ENCODE assay signal across 9 cellular contexts in the genomic region with DNA sequence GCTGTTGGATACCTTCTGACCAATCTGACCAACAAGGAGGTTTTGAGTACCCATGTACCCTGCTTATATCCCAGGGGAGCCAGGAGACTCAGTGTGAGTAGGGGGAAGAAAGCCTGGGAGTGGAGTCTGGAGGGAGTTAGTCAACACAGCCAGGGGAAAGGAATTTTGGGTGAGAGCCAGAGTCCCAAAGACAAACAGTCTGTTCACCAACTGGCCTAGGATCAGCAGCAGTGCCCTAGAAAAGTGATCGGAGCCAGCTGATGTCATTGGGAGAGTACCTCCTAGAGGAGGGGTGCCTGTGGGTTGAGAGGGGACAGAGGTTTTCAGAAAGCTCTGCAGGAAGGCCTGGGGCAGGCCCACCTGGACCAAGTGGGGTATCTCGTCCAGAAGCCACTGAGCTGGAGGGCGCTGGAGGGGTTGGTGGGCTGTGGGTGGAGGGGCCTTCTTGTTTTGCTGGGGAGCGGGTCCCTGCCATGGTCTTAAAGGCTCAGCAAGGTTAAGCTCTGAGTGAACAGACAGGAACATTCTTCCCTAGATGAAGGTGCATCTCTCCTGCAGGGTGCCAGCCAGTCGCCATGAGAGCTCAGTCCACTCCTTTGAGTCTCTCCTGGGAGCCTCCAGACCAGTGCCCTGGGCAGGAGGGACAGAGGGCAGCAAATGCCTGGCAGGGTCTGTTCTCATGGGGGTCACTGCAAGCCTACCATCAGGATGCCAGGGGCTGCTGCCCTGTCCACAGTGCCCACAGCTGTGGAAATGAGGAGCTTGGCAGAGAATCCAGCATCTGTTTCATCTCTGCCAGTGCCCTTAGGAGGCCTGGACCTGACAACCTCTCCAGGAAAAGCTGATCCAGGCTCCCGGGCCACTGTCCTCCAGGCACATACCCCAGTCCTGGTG.
DNase-seq lines count a peak whose midpoint lies in the region; ATAC-seq and TF ChIP-seq lines count a peak whose summit lies in the region.
"Had no signal": no experiment of that assay in that cellular context is flagged by ENCODE, and none has a peak within 500 bp of the region (broad histone marks: within the 10 kb centered on the region; RNA-seq: fewer than 3 reads in every experiment).

No MANE protein-coding gene starts in this region.

- POLR2A ChIA-PET in RWPE1 (lab: Yijun Ruan, JAX; ENCODE audit: low non-redundant PET): no interaction called here

- TF ChIP-seq CTCF in RWPE1 (conservative IDR thresholded peaks at IDR 0.05; ENCODE audit: low read depth): no peak

- CTCF ChIA-PET in RWPE1 (lab: Yijun Ruan, JAX): interaction anchor here (1.1 kb wide), 1 partner anchor 14 kb away, joined by 4 read pairs; no protein-coding TSS in a partner anchor

- H3K27ac ChIP-seq in RWPE1: peak overlapping the region; percentile 55

- DNase-seq in DMS 273 treated with DMSO at 0.1 percent for 48 hours (lab: John Stamatoyannopoulos, UW) (peak; percentile 69), RWPE1 (ENCODE audit: low spot score) (no peak), foreskin melanocyte (peak; percentile 49), renal cortical epithelial cell (ENCODE audit: low read depth) (peak; percentile 65), NCI-H2081 (lab: John Stamatoyannopoulos, UW) (no peak), NCI-H526 treated with DMSO at 0.1 percent for 48 hours (lab: John Stamatoyannopoulos, UW) (no peak)
- DNase-seq in stimulated activated CD4-positive, alpha-beta T cell treated with anti-CD3 and anti-CD28 coated beads, Interleukin-4, amount 100 ng/mL, for 24 hours: no peak
- DNase-seq: GF-D8 had no signal

- ATAC-seq in HG03520 (IDR thresholded peaks at IDR 0.05; ENCODE audit: unreplicated experiment): no peak

Comparison
In these comparisons a context has a peak if more than half of its experiments do, and no peak if none do; other contexts are left out.
1. DNase-seq: peak in DMS 273 treated with DMSO at 0.1 percent for 48 hours (single experiment), foreskin melanocyte (single experiment) and renal cortical epithelial cell (single experiment); none in RWPE1 (single experiment), NCI-H2081 (0 of 2), NCI-H526 treated with DMSO at 0.1 percent for 48 hours (single experiment) and stimulated activated CD4-positive, alpha-beta T cell treated with anti-CD3 and anti-CD28 coated beads, Interleukin-4, amount 100 ng/mL, for 24 hours (single experiment).